In the genomic region with DNA sequence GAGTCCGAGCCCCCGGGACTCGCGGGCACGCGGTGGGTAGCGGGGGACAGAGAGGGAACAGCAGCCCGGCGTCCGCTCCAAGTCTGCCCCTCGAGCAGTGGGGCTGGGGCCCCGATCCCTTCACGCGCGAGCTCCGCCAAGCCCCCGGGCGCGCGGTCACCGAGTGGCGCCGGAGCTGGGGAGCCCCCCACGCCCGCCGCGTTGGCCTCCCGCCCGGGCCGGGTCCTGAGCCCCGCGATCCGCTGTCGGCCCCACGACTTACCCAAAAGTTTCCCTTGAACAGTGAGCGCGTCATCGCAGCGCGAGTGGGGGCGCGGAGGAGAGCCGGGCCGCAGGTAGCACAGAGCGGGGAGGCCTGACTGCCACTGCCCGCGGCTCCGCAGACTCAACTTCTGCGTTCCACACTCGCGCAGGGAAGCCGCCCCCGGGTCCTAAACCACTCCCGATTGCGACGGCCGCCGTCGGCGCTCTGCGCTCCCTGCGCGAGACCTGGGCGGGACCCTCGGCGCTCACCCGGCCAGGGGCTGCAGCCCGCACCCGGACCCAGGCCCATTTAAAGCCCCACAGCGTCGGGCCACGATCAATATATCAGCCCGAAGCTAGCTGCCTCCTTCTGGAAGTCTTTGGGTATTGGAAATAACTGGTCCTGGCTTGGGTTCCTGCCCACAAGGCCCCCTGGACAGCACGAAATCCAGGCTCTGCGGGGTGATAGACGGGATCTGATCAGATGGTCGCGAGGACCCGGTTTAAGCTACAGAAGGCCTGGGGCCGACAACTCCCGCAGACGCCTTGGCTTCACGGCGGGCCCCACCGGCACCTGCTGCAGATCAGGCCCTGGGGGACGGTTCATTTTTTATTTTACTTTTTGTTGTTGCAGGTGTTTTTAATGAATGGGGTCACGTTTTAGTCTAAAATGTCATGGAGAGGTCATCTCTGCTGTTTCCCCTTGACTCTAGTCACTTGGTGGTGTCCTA, we compare ENCODE assay signal across 8 cellular contexts. TPM values are rescaled to one million over a fixed set of nuclear protein-coding genes. Genes with fewer than 3 reads are reported as not detected.
A peak's percentile ranks its signal among the peaks of the same experiment; 100 is the strongest.
DNase-seq lines count a peak whose midpoint lies in the region; ATAC-seq and TF ChIP-seq lines count a peak whose summit lies in the region.

A gene with protein sequence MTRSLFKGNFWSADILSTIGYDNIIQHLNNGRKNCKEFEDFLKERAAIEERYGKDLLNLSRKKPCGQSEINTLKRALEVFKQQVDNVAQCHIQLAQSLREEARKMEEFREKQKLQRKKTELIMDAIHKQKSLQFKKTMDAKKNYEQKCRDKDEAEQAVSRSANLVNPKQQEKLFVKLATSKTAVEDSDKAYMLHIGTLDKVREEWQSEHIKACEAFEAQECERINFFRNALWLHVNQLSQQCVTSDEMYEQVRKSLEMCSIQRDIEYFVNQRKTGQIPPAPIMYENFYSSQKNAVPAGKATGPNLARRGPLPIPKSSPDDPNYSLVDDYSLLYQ (minus strand): TSS at position 367 of the 974 bp plus-strand sequence. CDS start 72 bp downstream, at position 295.

- H3K9me3 ChIP-seq in NT2/D1 (ENCODE audit: insufficient read depth, low read length) = no peaks in the 10 kb centered on the region

- TF ChIP-seq POLR2A in GM18505 (IDR thresholded peaks at IDR 0.05; ENCODE audit: borderline replicate concordance, extremely low read depth, insufficient read depth, insufficient read length) = peak; percentile 56

- no peaks in the 10 kb centered on the region for H3K9me3 Mint-ChIP-seq in activated T-cell treated with anti-CD3 and anti-CD28 coated beads, Interleukin-2, amount 50 U/mL, for 4 hours
- H3K9me3 Mint-ChIP-seq in nephron = no peaks in the 10 kb centered on the region
- H3K9me3 Mint-ChIP-seq in stimulated activated naive CD8-positive, alpha-beta T cell treated with anti-CD3 and anti-CD28 coated beads, Interleukin-15, amount 100 ng/mL, for 72 hours = no peaks in the 10 kb centered on the region

- peaks cover 37% of the 10 kb centered on the region for H3K4me1 Mint-ChIP-seq in activated T-cell treated with anti-CD3 and anti-CD28 coated beads, Interleukin-2, amount 50 U/mL, for 4 hours (ENCODE audit: low read depth)
- no peaks in the 10 kb centered on the region for H3K4me1 Mint-ChIP-seq in nephron
- H3K4me1 Mint-ChIP-seq in stimulated activated naive CD8-positive, alpha-beta T cell treated with anti-CD3 and anti-CD28 coated beads, Interleukin-15, amount 100 ng/mL, for 72 hours = peaks cover 50% of the 10 kb centered on the region

- no peaks in the 10 kb centered on the region for H3K36me3 ChIP-seq in NT2/D1 (ENCODE audit: insufficient read depth, insufficient read length, low read length)

- DNase-seq in NT2/D1 (ENCODE audit: low read depth, low spot score) = no peak
- DNase-seq in activated T-cell treated with anti-CD3 and anti-CD28 coated beads, Interleukin-2, amount 50 U/mL, for 4 hours = peak; percentile 66
- DNase-seq in fibroblast of gingiva (ENCODE audit: low read depth) = peak; percentile 57
- DNase-seq in stimulated activated naive CD8-positive, alpha-beta T cell treated with anti-CD3 and anti-CD28 coated beads, Interleukin-15, amount 100 ng/mL, for 72 hours = peak; percentile 72 to 73
- no peak for DNase-seq in NAMALWA (ENCODE audit: low spot score)

- no peak within 1 kb of the TSS for H3K27ac Mint-ChIP-seq in nephron
- peak within 1 kb of the TSS; percentile 95 to 96 for H3K27ac Mint-ChIP-seq in stimulated activated naive CD8-positive, alpha-beta T cell treated with anti-CD3 and anti-CD28 coated beads, Interleukin-15, amount 100 ng/mL, for 72 hours

- H3K27me3 Mint-ChIP-seq in activated T-cell treated with anti-CD3 and anti-CD28 coated beads, Interleukin-2, amount 50 U/mL, for 4 hours (ENCODE audit: low read depth) = no peaks in the 10 kb centered on the region
- H3K27me3 Mint-ChIP-seq in nephron (ENCODE audit: low read depth) = no peaks in the 10 kb centered on the region
- no peaks in the 10 kb centered on the region for H3K27me3 Mint-ChIP-seq in stimulated activated naive CD8-positive, alpha-beta T cell treated with anti-CD3 and anti-CD28 coated beads, Interleukin-15, amount 100 ng/mL, for 72 hours

- peaks cover 1% of the 10 kb centered on the region for H3K36me3 Mint-ChIP-seq in activated T-cell treated with anti-CD3 and anti-CD28 coated beads, Interleukin-2, amount 50 U/mL, for 4 hours (ENCODE audit: insufficient read depth)
- peaks cover 6% of the 10 kb centered on the region for H3K36me3 Mint-ChIP-seq in nephron (ENCODE audit: low read depth)

- peaks cover 27% of the 10 kb centered on the region for H3K27me3 ChIP-seq in NT2/D1 (ENCODE audit: insufficient read depth, insufficient read length)

- H3K4me3 Mint-ChIP-seq in activated T-cell treated with anti-CD3 and anti-CD28 coated beads, Interleukin-2, amount 50 U/mL, for 4 hours = peak within 1 kb of the TSS; percentile 83
- peak within 1 kb of the TSS; percentile 87 to 89 (median 88) for H3K4me3 Mint-ChIP-seq in nephron
- peak within 1 kb of the TSS; percentile 83 to 87 for H3K4me3 Mint-ChIP-seq in stimulated activated naive CD8-positive, alpha-beta T cell treated with anti-CD3 and anti-CD28 coated beads, Interleukin-15, amount 100 ng/mL, for 72 hours

- peak within 1 kb of the TSS; percentile 80 for H3K9ac ChIP-seq in NT2/D1 (ENCODE audit: insufficient read length, low read depth)

- peak within 1 kb of the TSS; percentile 69 for H3K4me3 ChIP-seq in NT2/D1 (ENCODE audit: insufficient read length, low read depth)

- no peak for TF ChIP-seq CTCF in nephron (IDR thresholded peaks at IDR 0.05; ENCODE audit: unreplicated experiment in 3 of 3)

- H3K4me1 ChIP-seq in NT2/D1 (ENCODE audit: insufficient read depth, insufficient read length) = no peaks in the 10 kb centered on the region

- ATAC-seq in GM18505 (IDR thresholded peaks at IDR 0.05; ENCODE audit: unreplicated experiment) (peak; percentile 71), HG02885 (IDR thresholded peaks at IDR 0.05; ENCODE audit: poor library complexity, unreplicated experiment) (peak; percentile 46)
- peak; percentile 76 to 77 for ATAC-seq in activated T-cell treated with anti-CD3 and anti-CD28 coated beads, Interleukin-2, amount 50 U/mL, for 4 hours
- peak; percentile 81 for ATAC-seq in stimulated activated naive CD8-positive, alpha-beta T cell treated with anti-CD3 and anti-CD28 coated beads, Interleukin-15, amount 100 ng/mL, for 72 hours

RNA-seq across cellular contexts. Expression of the gene that starts here (rescaled TPM):
- total RNA-seq in activated T-cell treated with anti-CD3 and anti-CD28 coated beads, Interleukin-2, amount 50 U/mL, for 4 hours = 10 to 100 TPM; 15.8 to 16.6 (median 16.4) TPM

Comparison
In these comparisons a context has a peak if more than half of its experiments do, and no peak if none do; other contexts are left out.
1. DNase-seq: peak in activated T-cell treated with anti-CD3 and anti-CD28 coated beads, Interleukin-2, amount 50 U/mL, for 4 hours (single experiment), fibroblast of gingiva (single experiment) and stimulated activated naive CD8-positive, alpha-beta T cell treated with anti-CD3 and anti-CD28 coated beads, Interleukin-15, amount 100 ng/mL, for 72 hours (2 of 2); none in NT2/D1 (single experiment) and NAMALWA (single experiment).
2. H3K27ac Mint-ChIP-seq: peak in stimulated activated naive CD8-positive, alpha-beta T cell treated with anti-CD3 and anti-CD28 coated beads, Interleukin-15, amount 100 ng/mL, for 72 hours (2 of 2); none in nephron (0 of 3).
3. Peak in every context shown above with its lines, with median percentiles within 50 percentile points of each other: ATAC-seq and H3K4me3 Mint-ChIP-seq.